Comparison of ENCODE assay signal across 24 cellular contexts in genomic region chr22:23270798-23271596, GRCh38.
DNase-seq lines count a peak whose midpoint lies in the region; ATAC-seq, FAIRE-seq and TF ChIP-seq lines count a peak whose summit lies in the region.
"Had no signal": no experiment of that assay in that cellular context is flagged by ENCODE, and none has a peak within 500 bp of the region (broad histone marks: within the 10 kb centered on the region; RNA-seq: fewer than 3 reads in every experiment).

No MANE protein-coding gene starts in this region.

- H3K27ac Mint-ChIP-seq in activated T-helper 17 cell treated with anti-CD3 and anti-CD28 coated beads, Interleukin-2, amount 50 U/mL, for 72 hours, result peak overlapping the region; percentile 48
- H3K27ac Mint-ChIP-seq in naive B cell, result peak overlapping the region; percentile 69 to 93 (median 89)
- H3K27ac Mint-ChIP-seq: activated CD4-positive, alpha-beta T cell treated with anti-CD3 and anti-CD28 coated beads, Interleukin-2, amount 10 ng/mL, durations not matched to agents 24 days and 14 days; stimulated activated naive CD8-positive, alpha-beta T cell treated with anti-CD3 and anti-CD28 coated beads, Interleukin-15, Interleukin-2, amounts not matched to agents 100 ng/mL and 50 ng/mL, for 24 hours had no signal

- no TSS peak for BruUV-seq in mammary epithelial cell (replicated peaks; lab: Mats Ljungman, UMichigan)

- no peaks in the 10 kb centered on the region for H3K27me3 Mint-ChIP-seq in activated T-helper 17 cell treated with anti-CD3 and anti-CD28 coated beads, Interleukin-2, amount 50 U/mL, for 72 hours
- no peaks in the 10 kb centered on the region for H3K27me3 Mint-ChIP-seq in naive B cell
- H3K27me3 Mint-ChIP-seq: activated CD4-positive, alpha-beta T cell treated with anti-CD3 and anti-CD28 coated beads, Interleukin-2, amount 10 ng/mL, durations not matched to agents 24 days and 14 days; stimulated activated naive CD8-positive, alpha-beta T cell treated with anti-CD3 and anti-CD28 coated beads, Interleukin-15, Interleukin-2, amounts not matched to agents 100 ng/mL and 50 ng/mL, for 24 hours had no signal

- H3K9me3 ChIP-seq in BLaER1 (no peaks in the 10 kb centered on the region), mammary epithelial cell (replicated peaks; ENCODE audit: insufficient read depth, low read length) (no peaks in the 10 kb centered on the region)
- H3K9me3 ChIP-seq: SJCRH30, vagina had no signal

- TF ChIP-seq POLR2A in GM12892 (IDR thresholded peaks at IDR 0.05; ENCODE audit: low read depth, low read length), result no peak

- no peak overlapping the region for H2AFZ ChIP-seq in mammary epithelial cell (ENCODE audit: low read depth, low read length)

- dilution Hi-C loops in mammary epithelial cell (cut with HindIII; ENCODE audit: low sequenced_read_pairs), result no loop called here

- peaks cover 82% of the 10 kb centered on the region for H3K36me3 ChIP-seq in BLaER1
- H3K36me3 ChIP-seq in mammary epithelial cell (ENCODE audit: insufficient read depth, low read length), result peaks cover 11% of the 10 kb centered on the region

- H3K9ac ChIP-seq in BLaER1 (peak overlapping the region; percentile 42; the same call in 1 of the 2 replicates), mammary epithelial cell (ENCODE audit: insufficient read depth, low read length) (no peak overlapping the region)

- H3K27ac ChIP-seq in BLaER1 (peak overlapping the region; percentile 74), mammary epithelial cell (ENCODE audit: insufficient read depth, low read depth, low read length) (no peak overlapping the region)
- H3K27ac ChIP-seq: brain microvascular endothelial cell, SJCRH30, vagina, WERI-Rb-1 had no signal

- intact Hi-C loops in mammary epithelial cell (cut with micrococcal nuclease), result no loop called here

- peak; percentile 24 for FAIRE-seq in GM12892 (lab: Jason Lieb, UNC)

- CTCF ChIA-PET in mammary epithelial cell (lab: Charles Lee; ENCODE audit: low non-redundant PET), result no interaction called here

- H3K4me3 ChIP-seq in BLaER1 (no peak overlapping the region), mammary epithelial cell (replicated peaks in 1 of 3; ENCODE audit: insufficient read depth in 1 of 3, low read depth in 2 of 3, low read length in 3 of 3) (no peak overlapping the region)
- H3K4me3 ChIP-seq: SJCRH30, smooth muscle cell, vagina had no signal

- H3K4me2 ChIP-seq in BLaER1 (peak overlapping the region; percentile 85), mammary epithelial cell (ENCODE audit: insufficient read depth, low read depth, low read length) (no peak overlapping the region)
- H3K4me2 ChIP-seq: smooth muscle cell had no signal

- H3K4me1 ChIP-seq in BLaER1 (peaks cover 96% of the 10 kb centered on the region), mammary epithelial cell (ENCODE audit: insufficient read depth, low read length) (no peaks in the 10 kb centered on the region)
- H3K4me1 ChIP-seq: SJCRH30, vagina had no signal

- no peaks in the 10 kb centered on the region for H3K9me3 Mint-ChIP-seq in activated T-helper 17 cell treated with anti-CD3 and anti-CD28 coated beads, Interleukin-2, amount 50 U/mL, for 72 hours
- H3K9me3 Mint-ChIP-seq in naive B cell, result no peaks in the 10 kb centered on the region
- H3K9me3 Mint-ChIP-seq: activated CD4-positive, alpha-beta T cell treated with anti-CD3 and anti-CD28 coated beads, Interleukin-2, amount 10 ng/mL, durations not matched to agents 24 days and 14 days; stimulated activated naive CD8-positive, alpha-beta T cell treated with anti-CD3 and anti-CD28 coated beads, Interleukin-15, Interleukin-2, amounts not matched to agents 100 ng/mL and 50 ng/mL, for 24 hours had no signal

- H3K4me3 Mint-ChIP-seq in activated T-helper 17 cell treated with anti-CD3 and anti-CD28 coated beads, Interleukin-2, amount 50 U/mL, for 72 hours, result no peak overlapping the region
- peak overlapping the region in 5 of 8 donors; percentile 71 to 87 (median 77) for H3K4me3 Mint-ChIP-seq in naive B cell
- H3K4me3 Mint-ChIP-seq: activated CD4-positive, alpha-beta T cell treated with anti-CD3 and anti-CD28 coated beads, Interleukin-2, amount 10 ng/mL, durations not matched to agents 24 days and 14 days; stimulated activated naive CD8-positive, alpha-beta T cell treated with anti-CD3 and anti-CD28 coated beads, Interleukin-15, Interleukin-2, amounts not matched to agents 100 ng/mL and 50 ng/mL, for 24 hours had no signal

- ATAC-seq in activated T-helper 17 cell treated with anti-CD3 and anti-CD28 coated beads, Interleukin-2, amount 50 U/mL, for 72 hours (replicated peaks), result no peak
- ATAC-seq in naive B cell (ENCODE audit: low read depth in 2 of 2) (no peak), GM19467 (IDR thresholded peaks at IDR 0.05; ENCODE audit: unreplicated experiment) (no peak), GM18867 (IDR thresholded peaks at IDR 0.05; ENCODE audit: unreplicated experiment) (no peak)
- ATAC-seq: right cardiac atrium had no signal

- H3K27me3 ChIP-seq in BLaER1, result no peaks in the 10 kb centered on the region
- H3K27me3 ChIP-seq in mammary epithelial cell (ENCODE audit: insufficient read depth, low read length), result no peaks in the 10 kb centered on the region
- H3K27me3 ChIP-seq: brain microvascular endothelial cell, SJCRH30, vagina had no signal

- in situ Hi-C loops in mammary epithelial cell (cut with MboI; ENCODE audit: low sequenced_read_pairs in 2 of 2), result no loop called here

- WGBS in mammary epithelial cell (ENCODE audit: low coverage, missing lambda C conversion rate), result 99% methylated on average over 12 of the region's 12 CpGs

- H3K4me1 Mint-ChIP-seq in activated T-helper 17 cell treated with anti-CD3 and anti-CD28 coated beads, Interleukin-2, amount 50 U/mL, for 72 hours, result no peaks in the 10 kb centered on the region
- H3K4me1 Mint-ChIP-seq in naive B cell, result peaks cover 35 to 52% (median 47%) of the 10 kb centered on the region in 3 donors
- H3K4me1 Mint-ChIP-seq: activated CD4-positive, alpha-beta T cell treated with anti-CD3 and anti-CD28 coated beads, Interleukin-2, amount 10 ng/mL, durations not matched to agents 24 days and 14 days had no signal

- no peaks in the 10 kb centered on the region for H3K79me2 ChIP-seq in mammary epithelial cell (ENCODE audit: insufficient read depth, low read length)

- DNase-seq in GM12892 (ENCODE audit: insufficient read length), result no peak
- no peak for DNase-seq in naive B cell
- no peak for DNase-seq in putamen (ENCODE audit: low spot score)
- no peak for DNase-seq in mammary epithelial cell
- DNase-seq: activated CD4-positive, alpha-beta T cell treated with anti-CD3 and anti-CD28 coated beads, Interleukin-2, amount 10 ng/mL, durations not matched to agents 24 days and 14 days; activated gamma-delta T cell treated with Interleukin-2 at 50 U/mL for 16 hours; activated T-cell treated with anti-CD3 and anti-CD28 coated beads, Interleukin-2, amount 50 U/mL, for 1 hour; brain microvascular endothelial cell; COR-L47; GDM1; hippocampal formation; NCI-H1048; NCI-H446; NCI-H774; right cardiac atrium; SJCRH30; WERI-Rb-1 had no signal

- TF ChIP-seq CTCF in mammary epithelial cell (conservative IDR thresholded peaks at IDR 0.05 in 1 of 2, IDR thresholded peaks at IDR 0.05 in 1 of 2; ENCODE audit: extremely low read depth in 1 of 2, insufficient read depth in 1 of 2, low read depth in 1 of 2, low read length in 2 of 2), result no peak

- H3K36me3 Mint-ChIP-seq in activated T-helper 17 cell treated with anti-CD3 and anti-CD28 coated beads, Interleukin-2, amount 50 U/mL, for 72 hours (ENCODE audit: low read depth), result peaks cover 63% of the 10 kb centered on the region
- H3K36me3 Mint-ChIP-seq in naive B cell, result peaks cover 5 to 9% of the 10 kb centered on the region in 2 donors

- H4K20me1 ChIP-seq in BLaER1 (peaks cover 100% of the 10 kb centered on the region), mammary epithelial cell (ENCODE audit: insufficient read depth, low read length) (no peaks in the 10 kb centered on the region)
